1 cellular context compared by ENCODE assay signal in the genomic region with DNA sequence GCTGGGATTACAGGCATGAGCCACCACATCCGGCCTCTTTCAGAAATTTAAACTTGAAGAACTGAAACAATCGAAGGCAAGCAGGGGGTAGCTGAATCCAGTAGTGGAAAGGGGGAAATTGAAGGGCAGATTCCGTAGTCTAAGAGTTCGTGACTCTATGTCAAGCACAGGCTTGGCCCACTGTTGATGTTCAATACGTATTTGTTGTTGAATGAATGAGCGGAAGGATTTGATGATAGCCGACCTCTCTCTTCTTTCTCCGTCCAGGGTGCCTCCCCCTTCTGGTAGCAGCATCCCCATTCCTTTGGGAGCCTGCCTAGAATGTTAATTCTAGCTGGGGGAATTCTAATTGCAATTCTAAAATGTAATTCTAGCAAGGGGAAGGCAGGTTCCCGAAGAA.
TF ChIP-seq lines count a peak whose summit lies in the region.

No MANE protein-coding gene starts in this region.

TF ChIP-seq in H1, 55 proteins besides CTCF, POLR2A, EP300 and RAD21:
- TF ChIP-seq SRF (IDR thresholded peaks at IDR 0.05; ENCODE audit: low read depth, low read length): no peak
- TF ChIP-seq, protein P1, sequence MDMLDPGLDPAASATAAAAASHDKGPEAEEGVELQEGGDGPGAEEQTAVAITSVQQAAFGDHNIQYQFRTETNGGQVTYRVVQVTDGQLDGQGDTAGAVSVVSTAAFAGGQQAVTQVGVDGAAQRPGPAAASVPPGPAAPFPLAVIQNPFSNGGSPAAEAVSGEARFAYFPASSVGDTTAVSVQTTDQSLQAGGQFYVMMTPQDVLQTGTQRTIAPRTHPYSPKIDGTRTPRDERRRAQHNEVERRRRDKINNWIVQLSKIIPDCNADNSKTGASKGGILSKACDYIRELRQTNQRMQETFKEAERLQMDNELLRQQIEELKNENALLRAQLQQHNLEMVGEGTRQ (IDR thresholded peaks at IDR 0.05; ENCODE audit: low read length): no peak
- TF ChIP-seq TCF12 (IDR thresholded peaks at IDR 0.05; ENCODE audit: low read depth, low read length): no peak
- no peak for TF ChIP-seq BACH1 (IDR thresholded peaks at IDR 0.05; ENCODE audit: low read length)
- TF ChIP-seq NANOG (IDR thresholded peaks at IDR 0.05; ENCODE audit: insufficient read depth, low read depth, low read length, poor library complexity, severe bottlenecking): no peak
- TF ChIP-seq SIN3A (conservative IDR thresholded peaks at IDR 0.05 in 1 of 2, IDR thresholded peaks at IDR 0.05 in 1 of 2; ENCODE audit: low read depth in 1 of 2, low read length in 2 of 2): no peak
- TF ChIP-seq SIRT6 (IDR thresholded peaks at IDR 0.05; ENCODE audit: low read length): no peak
- TF ChIP-seq JUND (IDR thresholded peaks at IDR 0.05; ENCODE audit: low read length): no peak
- no peak for TF ChIP-seq KDM4A (IDR thresholded peaks at IDR 0.05; ENCODE audit: low read depth, low read length, severe bottlenecking)
- TF ChIP-seq ZNF274 (IDR thresholded peaks at IDR 0.05; ENCODE audit: borderline replicate concordance, extremely low read depth, low read length): no peak
